In genomic region chr19:3699071-3699740, GRCh38 we compare ENCODE assay signal across 8 cellular contexts. TPM values are rescaled to one million over a fixed set of nuclear protein-coding genes. Genes with fewer than 3 reads are reported as not detected.
DNase-seq lines count a peak whose midpoint lies in the region; ATAC-seq and TF ChIP-seq lines count a peak whose summit lies in the region.

No MANE protein-coding gene starts in this region.

- H3K4me3 ChIP-seq in SJCRH30 = peak overlapping the region; percentile 68
- peak overlapping the region; percentile 99 for H3K4me3 ChIP-seq in coronary artery
- peak overlapping the region; percentile 81 for H3K4me3 ChIP-seq in lower leg skin (ENCODE audit: low read depth, poor library complexity, severe bottlenecking)
- peak overlapping the region; percentile 95 to 99 (median 96) for H3K4me3 ChIP-seq in stomach

- intact Hi-C loops in lower leg skin (cut with DNase I; ENCODE audit: low total_unique reads) (loop anchor here (5.0 kb wide), 1 partner anchor 37 kb away; no protein-coding TSS in a partner anchor), stomach (cut with DNase I; ENCODE audit: low total_unique reads) (no loop called here)

- DNase-seq in A172 (ENCODE audit: low spot score) (peak; percentile 40), GM13976 (ENCODE audit: low spot score) (peak; percentile 68), SJCRH30 (peak in 1 of 2 experiments; percentile 52), coronary artery (ENCODE audit: low spot score) (peak; percentile 85), lower leg skin (ENCODE audit: low spot score in 2 of 2) (peak; percentile 49 to 85), stomach (no peak)

- ATAC-seq in HG02763 (IDR thresholded peaks at IDR 0.05; ENCODE audit: unreplicated experiment) (no peak), GM21528 (IDR thresholded peaks at IDR 0.05; ENCODE audit: low FRiP score, unreplicated experiment) (no peak)

- in situ Hi-C loops in GM13976 (cut with MboI; ENCODE audit: low sequenced_read_pairs, unreplicated experiment) = no loop called here

- TF ChIP-seq EP300 in stomach (IDR thresholded peaks at IDR 0.05) = no peak

- H3K4me1 ChIP-seq in SJCRH30 (no peaks in the 10 kb centered on the region), stomach (peaks cover 15 to 55% (median 40%) of the 10 kb centered on the region in 4 donors)

- no peak overlapping the region for H3K27ac ChIP-seq in SJCRH30
- peak overlapping the region; percentile 82 to 97 for H3K27ac ChIP-seq in coronary artery
- peak overlapping the region; percentile 66 to 95 (median 83) for H3K27ac ChIP-seq in stomach

- no peak for TF ChIP-seq CTCF in GM13976 (IDR thresholded peaks at IDR 0.05; ENCODE audit: borderline replicate concordance, control extremely low read depth, extremely low read depth, insufficient read depth, missing control alignments)
- no peak for TF ChIP-seq CTCF in coronary artery (IDR thresholded peaks at IDR 0.05)
- TF ChIP-seq CTCF in lower leg skin (IDR thresholded peaks at IDR 0.05) = no peak
- TF ChIP-seq CTCF in stomach (IDR thresholded peaks at IDR 0.05) = no peak

- H3K36me3 ChIP-seq in SJCRH30 (no peaks in the 10 kb centered on the region), stomach (peaks cover 0 to 20% (median 14%) of the 10 kb centered on the region in 4 donors)

- 4 to 8% methylated on average over 23 to 26 of the region's 31 CpGs for WGBS in lower leg skin, 2 donors
- WGBS in stomach, 5 donors = 1 to 4% (median 3%) methylated on average over 20 to 31 of the region's 31 CpGs

- no peak for TF ChIP-seq POLR2A in lower leg skin (IDR thresholded peaks at IDR 0.05)
- no peak for TF ChIP-seq POLR2A in stomach (IDR thresholded peaks at IDR 0.05)

- no peaks in the 10 kb centered on the region for H3K9me3 ChIP-seq in SJCRH30 (replicated peaks)
- H3K9me3 ChIP-seq in stomach = no peaks in the 10 kb centered on the region

- H3K27me3 ChIP-seq in SJCRH30 = no peaks in the 10 kb centered on the region
- H3K27me3 ChIP-seq in stomach = no peaks in the 10 kb centered on the region

RNA-seq across cellular contexts. Expression of gene PIP5K1C, which starts 1.1 kb away (rescaled TPM):
- total RNA-seq in A172 (2014; rRNA removed; shearing (Covaris generic)) = 18.8 and 21.4 TPM in 2 replicates
- total RNA-seq in SJCRH30 (2014; rRNA removed; shearing (Covaris generic)) = 11.8 and 12.2 TPM in 2 replicates
- total RNA-seq in lower leg skin (10 to 100 TPM; 14.1 to 27.3 (median 22.1) TPM), stomach (100 to 1,000 TPM in 1 of 5 donors, 10 to 100 TPM in 4; 15.1 to 164 (median 36.8) TPM)
- 10 to 100 TPM in 2 of 3 donors, 1 to 10 TPM in 1; 8.6 to 18.5 (median 12.5) TPM for polyA plus RNA-seq in stomach

RNA-seq across cellular contexts. Expression of gene TJP3, which starts 9.0 kb away (rescaled TPM):
- total RNA-seq in A172 (2014; rRNA removed; shearing (Covaris generic)) = 0.93 and 0.98 TPM in 2 replicates
- total RNA-seq in SJCRH30 (2014; rRNA removed; shearing (Covaris generic)) = not detected in 2 replicates
- total RNA-seq in lower leg skin = 10 to 100 TPM; 27.3 to 60.9 (median 35.6) TPM
- 100 to 1,000 TPM in 2 of 5 donors, 10 to 100 TPM in 3; 31.9 to 204 (median 95.1) TPM for total RNA-seq in stomach
- polyA plus RNA-seq in stomach = 10 to 100 TPM; 62.3 to 96.1 (median 93.1) TPM

Comparison
In these comparisons a context has a peak if more than half of its experiments do, and no peak if none do; other contexts are left out.
1. RNA of gene TJP3, which starts 9.0 kb away (total RNA-seq): 31.9 to 204 TPM in stomach and 27.3 to 60.9 TPM in lower leg skin; 0.93 to 0.98 TPM in A172 and not detected in SJCRH30; every median in the first group is over 10 times any median in the second.
2. Peak in every context shown above with its lines, with median percentiles within 50 percentile points of each other: H3K4me3 ChIP-seq.